ENCODE assay signal across 7 cellular contexts in the genomic region with DNA sequence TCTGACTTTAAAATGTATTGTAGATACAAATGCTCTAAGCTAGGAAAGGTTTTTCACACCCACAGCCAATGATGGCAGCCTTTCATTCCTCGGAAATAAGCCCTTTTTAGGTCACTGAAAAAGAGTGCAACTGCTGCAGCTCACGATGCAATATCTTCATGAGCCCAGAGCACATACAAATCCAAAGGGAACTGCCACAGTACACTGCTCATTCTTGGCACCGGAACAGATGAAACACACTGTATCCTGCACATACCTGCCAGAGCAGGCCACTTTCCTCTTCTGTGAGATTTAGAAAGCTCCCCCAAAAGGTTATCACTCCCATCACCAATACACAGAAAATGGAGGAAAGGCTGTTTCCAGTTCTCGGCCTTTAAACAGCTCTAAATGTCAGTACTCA. TPM values are rescaled to one million over a fixed set of nuclear protein-coding genes. Genes with fewer than 3 reads are reported as not detected.
"Had no signal": no experiment of that assay in that cellular context is flagged by ENCODE, and none has a peak within 500 bp of the region (broad histone marks: within the 10 kb centered on the region; RNA-seq: fewer than 3 reads in every experiment).

No MANE protein-coding gene starts in this region.

RNA-seq across cellular contexts. Expression of gene NUTM1, which starts 37.4 kb away (rescaled TPM):
- total RNA-seq: OCI-LY7, PC-9, Peyer's patch, Right ventricle myocardium inferior, Right ventricle myocardium superior, SJSA1, SK-MEL-5 had no signal
